32 cellular contexts compared by ENCODE assay signal in the genomic region with DNA sequence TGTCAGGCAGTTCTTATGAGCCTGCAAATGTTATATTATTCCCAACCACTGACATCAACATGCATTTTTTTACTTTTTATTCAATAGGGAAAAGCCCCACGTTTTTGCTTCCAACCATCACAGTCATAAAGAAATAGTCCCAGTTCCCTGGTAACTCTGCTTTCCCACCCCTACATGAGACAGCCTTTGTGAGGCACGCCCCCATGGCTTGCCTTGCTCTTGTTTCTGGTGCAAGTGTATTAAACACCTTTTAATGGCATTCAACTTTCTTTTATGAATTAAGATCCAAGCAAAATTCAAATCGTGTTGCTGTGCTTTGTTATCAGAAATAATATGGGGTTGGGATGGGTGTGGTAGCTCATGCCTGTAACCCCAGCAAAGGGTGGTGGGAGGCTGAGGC.
"Had no signal": no experiment of that assay in that cellular context is flagged by ENCODE, and none has a peak within 500 bp of the region (broad histone marks: within the 10 kb centered on the region; RNA-seq: fewer than 3 reads in every experiment).

No MANE protein-coding gene starts in this region.

- H3K4me3 Mint-ChIP-seq: activated naive CD4-positive, alpha-beta T cell treated with anti-CD3 and anti-CD28 coated beads for 36 hours; activated naive CD4-positive, alpha-beta T cell treated with anti-CD3 and anti-CD28 coated beads, Interleukin-2, amount 10 ng/mL, durations not matched to agents 7 days and 5 days; activated naive CD4-positive, alpha-beta T cell treated with anti-CD3 and anti-CD28 coated beads, Interleukin-2, amount 50 U/mL, for 24 hours; activated naive CD8-positive, alpha-beta T cell; activated naive CD8-positive, alpha-beta T cell treated with anti-CD3 and anti-CD28 coated beads for 36 hours; activated naive CD8-positive, alpha-beta T cell treated with anti-CD3 and anti-CD28 coated beads, Interleukin-2, amount 10 ng/mL, durations not matched to agents 7 days and 5 days; activated naive CD8-positive, alpha-beta T cell treated with anti-CD3 and anti-CD28 coated beads, Interleukin-2, amount 50 U/mL, for 24 hours; activated T-cell treated with anti-CD3 and anti-CD28 coated beads, Interleukin-2, amount 50 U/mL, for 24 hours; activated T-cell treated with anti-CD3 and anti-CD28 coated beads, Interleukin-2, amount 50 U/mL, for 4 hours; activated T-cell treated with anti-CD3 and anti-CD28 coated beads, Interleukin-2, amount 50 U/mL, for 72 hours; activated T-helper 1 cell treated with anti-CD3 and anti-CD28 coated beads, Interleukin-12 subunit alpha, Interleukin-12 subunit beta, Interleukin-2, Interleukin-4 antibody, amounts not matched to agents 30 ng/mL and 10 ng/mL and 1 ng/mL, durations not matched to agents 14 hours and 24 hours and 36 hours; activated T-helper 17 cell treated with anti-CD3 and anti-CD28 coated beads, Interleukin-2, amount 50 U/mL, for 72 hours; brain; central memory CD8-positive, alpha-beta T cell had no signal

- DNase-seq: activated effector memory CD4-positive, alpha-beta T cell treated with anti-CD3 and anti-CD28 coated beads, Interleukin-2, amount 50 U/mL, for 16 hours; activated effector memory CD4-positive, alpha-beta T cell treated with Interleukin-2 at 50 U/mL for 16 hours; activated gamma-delta T cell; activated gamma-delta T cell treated with Interleukin-2 at 50 U/mL for 16 hours; activated naive CD4-positive, alpha-beta T cell; activated naive CD4-positive, alpha-beta T cell treated with anti-CD3 and anti-CD28 coated beads for 36 hours; activated naive CD4-positive, alpha-beta T cell treated with anti-CD3 and anti-CD28 coated beads, Interleukin-2, amount 10 ng/mL, durations not matched to agents 7 days and 5 days; activated naive CD4-positive, alpha-beta T cell treated with anti-CD3 and anti-CD28 coated beads, Interleukin-2, amount 50 U/mL, for 16 hours; activated naive CD4-positive, alpha-beta T cell treated with Interleukin-2 at 50 U/mL for 16 hours; activated naive CD8-positive, alpha-beta T cell treated with anti-CD3 and anti-CD28 coated beads for 36 hours; activated naive CD8-positive, alpha-beta T cell treated with anti-CD3 and anti-CD28 coated beads, Interleukin-2, amount 10 ng/mL, durations not matched to agents 7 days and 5 days; activated naive CD8-positive, alpha-beta T cell treated with anti-CD3 and anti-CD28 coated beads, Interleukin-2, amount 50 U/mL, for 24 hours; activated T-cell treated with anti-CD3 and anti-CD28 coated beads, Interleukin-2, amount 50 U/mL, for 1 hour; activated T-cell treated with anti-CD3 and anti-CD28 coated beads, Interleukin-2, amount 50 U/mL, for 24 hours; activated T-cell treated with anti-CD3 and anti-CD28 coated beads, Interleukin-2, amount 50 U/mL, for 4 hours; activated T-cell treated with anti-CD3 and anti-CD28 coated beads, Interleukin-2, amount 50 U/mL, for 48 hours; activated T-cell treated with anti-CD3 and anti-CD28 coated beads, Interleukin-2, amount 50 U/mL, for 72 hours; amniotic stem cell; amygdala; aorta; body of pancreas; brain microvascular endothelial cell; central memory CD4-positive, alpha-beta T cell; cerebellar nuclear complex had no signal

- H3K27ac Mint-ChIP-seq: activated naive CD4-positive, alpha-beta T cell treated with anti-CD3 and anti-CD28 coated beads for 36 hours; activated naive CD4-positive, alpha-beta T cell treated with anti-CD3 and anti-CD28 coated beads, Interleukin-2, amount 10 ng/mL, durations not matched to agents 7 days and 5 days; activated naive CD4-positive, alpha-beta T cell treated with anti-CD3 and anti-CD28 coated beads, Interleukin-2, amount 50 U/mL, for 24 hours; activated naive CD4-positive, alpha-beta T cell treated with anti-CD3 and anti-CD28 coated beads, Interleukin-2, amount 50 U/mL, for 72 hours; activated naive CD8-positive, alpha-beta T cell; activated naive CD8-positive, alpha-beta T cell treated with anti-CD3 and anti-CD28 coated beads for 36 hours; activated naive CD8-positive, alpha-beta T cell treated with anti-CD3 and anti-CD28 coated beads, Interleukin-2, amount 10 ng/mL, durations not matched to agents 7 days and 5 days; activated naive CD8-positive, alpha-beta T cell treated with anti-CD3 and anti-CD28 coated beads, Interleukin-2, amount 50 U/mL, for 24 hours; activated T-cell treated with anti-CD3 and anti-CD28 coated beads, Interleukin-2, amount 50 U/mL, for 24 hours; activated T-cell treated with anti-CD3 and anti-CD28 coated beads, Interleukin-2, amount 50 U/mL, for 72 hours; activated T-helper 1 cell treated with anti-CD3 and anti-CD28 coated beads, Interleukin-12 subunit alpha, Interleukin-12 subunit beta, Interleukin-2, Interleukin-4 antibody, amounts not matched to agents 30 ng/mL and 10 ng/mL and 1 ng/mL, durations not matched to agents 14 hours and 24 hours and 36 hours; activated T-helper 17 cell treated with anti-CD3 and anti-CD28 coated beads, Interleukin-2, amount 50 U/mL, for 72 hours; activated T-helper 2 cell treated with anti-CD3 and anti-CD28 coated beads, Interferon-gamma antibody, Interleukin-2, Interleukin-4, amounts not matched to agents 10 μg/mL and 5 μg/mL and 100 μg/mL, durations not matched to agents 14 hours and 24 hours and 36 hours; brain had no signal

- H3K27me3 Mint-ChIP-seq: activated naive CD4-positive, alpha-beta T cell treated with anti-CD3 and anti-CD28 coated beads, Interleukin-2, amount 10 ng/mL, durations not matched to agents 7 days and 5 days; activated naive CD4-positive, alpha-beta T cell treated with anti-CD3 and anti-CD28 coated beads, Interleukin-2, amount 50 U/mL, for 24 hours; activated naive CD8-positive, alpha-beta T cell; activated naive CD8-positive, alpha-beta T cell treated with anti-CD3 and anti-CD28 coated beads for 36 hours; activated naive CD8-positive, alpha-beta T cell treated with anti-CD3 and anti-CD28 coated beads, Interleukin-2, amount 10 ng/mL, durations not matched to agents 7 days and 5 days; activated naive CD8-positive, alpha-beta T cell treated with anti-CD3 and anti-CD28 coated beads, Interleukin-2, amount 50 U/mL, for 24 hours; activated T-cell treated with anti-CD3 and anti-CD28 coated beads, Interleukin-2, amount 50 U/mL, for 24 hours; activated T-helper 17 cell treated with anti-CD3 and anti-CD28 coated beads, Interleukin-2, amount 50 U/mL, for 72 hours; central memory CD8-positive, alpha-beta T cell had no signal

- ATAC-seq: activated naive CD4-positive, alpha-beta T cell treated with anti-CD3 and anti-CD28 coated beads, Interleukin-2, amount 50 U/mL, for 72 hours; activated naive CD8-positive, alpha-beta T cell treated with anti-CD3 and anti-CD28 coated beads, Interleukin-2, amount 50 U/mL, for 24 hours; activated T-cell treated with anti-CD3 and anti-CD28 coated beads, Interleukin-2, amount 50 U/mL, for 4 hours; activated T-cell treated with anti-CD3 and anti-CD28 coated beads, Interleukin-2, amount 50 U/mL, for 72 hours; activated T-helper 17 cell treated with anti-CD3 and anti-CD28 coated beads, Interleukin-2, amount 50 U/mL, for 72 hours; body of pancreas had no signal

- H3K4me1 Mint-ChIP-seq: activated naive CD4-positive, alpha-beta T cell treated with anti-CD3 and anti-CD28 coated beads, Interleukin-2, amount 10 ng/mL, durations not matched to agents 7 days and 5 days; activated naive CD4-positive, alpha-beta T cell treated with anti-CD3 and anti-CD28 coated beads, Interleukin-2, amount 50 U/mL, for 24 hours; activated naive CD8-positive, alpha-beta T cell treated with anti-CD3 and anti-CD28 coated beads for 36 hours; activated naive CD8-positive, alpha-beta T cell treated with anti-CD3 and anti-CD28 coated beads, Interleukin-2, amount 10 ng/mL, durations not matched to agents 7 days and 5 days; activated naive CD8-positive, alpha-beta T cell treated with anti-CD3 and anti-CD28 coated beads, Interleukin-2, amount 50 U/mL, for 24 hours; activated T-helper 17 cell treated with anti-CD3 and anti-CD28 coated beads, Interleukin-2, amount 50 U/mL, for 72 hours; brain; central memory CD8-positive, alpha-beta T cell had no signal
